24 cellular contexts compared by ENCODE assay signal in the genomic region with DNA sequence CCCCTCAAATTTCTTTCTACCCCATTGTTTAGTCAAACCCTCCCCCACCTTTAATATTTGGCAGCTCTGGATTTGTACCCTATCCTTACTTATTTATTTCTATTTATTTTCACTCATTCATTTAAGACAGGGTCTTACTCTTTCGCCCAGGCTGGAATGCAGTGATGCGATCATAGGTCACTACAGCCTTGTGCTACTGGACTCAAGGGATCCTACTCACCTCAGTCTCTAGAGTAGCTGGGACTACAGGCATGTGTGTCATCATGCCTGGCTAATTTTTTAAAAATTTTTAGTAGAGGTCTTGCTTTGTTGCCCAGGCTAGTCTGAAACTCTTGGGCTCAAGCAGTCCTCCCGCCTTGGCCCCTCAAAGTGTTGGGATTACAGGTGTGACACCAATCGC.
"Had no signal": no experiment of that assay in that cellular context is flagged by ENCODE, and none has a peak within 500 bp of the region (broad histone marks: within the 10 kb centered on the region; RNA-seq: fewer than 3 reads in every experiment).

No MANE protein-coding gene starts in this region.

- DNase-seq: Kasumi-1, MM.1S, NCI-H1092 treated with DMSO at 0.1 percent for 48 hours, NCI-H1436, NCI-H187, NCI-H2029, NCI-H2081 treated with DMSO at 0.1 percent for 48 hours, NCI-H2171, NCI-H226, NCI-H446, NCI-H510A, NCI-H524 treated with DMSO at 0.1 percent for 48 hours, NCI-H69, NCI-H774, PC-3, Right ventricle myocardium superior, SIG-M5 had no signal

- H3K9me3 Mint-ChIP-seq: IgD-negative memory B cell had no signal

- H3K9me3 ChIP-seq: SJSA1 had no signal

- H3K27ac Mint-ChIP-seq: IgD-negative memory B cell had no signal

- ATAC-seq: K562, Panc1, PC-3 had no signal

- H3K27ac ChIP-seq: HL-60, KMS-11, SJSA1, SK-N-MC had no signal

- H3K4me3 Mint-ChIP-seq: IgD-negative memory B cell had no signal

- H3K4me1 ChIP-seq: SJSA1 had no signal

- H3K4me3 ChIP-seq: K562, SJSA1, SK-N-MC had no signal

- H3K27me3 ChIP-seq: SJSA1 had no signal
